8 cellular contexts compared by ENCODE assay signal in genomic region chr22:45645526-45646414, GRCh38. TPM values are rescaled to one million over a fixed set of nuclear protein-coding genes. Genes with fewer than 3 reads are reported as not detected.
A peak's percentile ranks its signal among the peaks of the same experiment; 100 is the strongest.
DNase-seq lines count a peak whose midpoint lies in the region; ATAC-seq and TF ChIP-seq lines count a peak whose summit lies in the region.

No MANE protein-coding gene starts in this region.

- H3K27me3 ChIP-seq in Peyer's patch: no peaks in the 10 kb centered on the region

- DNase-seq in COLO829 (ENCODE audit: low spot score): peak; percentile 69
- peak; percentile 60 to 88 (median 84) for DNase-seq in Peyer's patch
- DNase-seq in activated T-cell treated with anti-CD3 and anti-CD28 coated beads, Interleukin-2, amount 50 U/mL, for 72 hours: peak; percentile 81 to 88
- peak; percentile 37 for DNase-seq in fibroblast of peridontal ligament (ENCODE audit: extremely low read depth)
- peak; percentile 88 for DNase-seq in nephron progenitor cell
- peak; percentile 77 to 85 for DNase-seq in stimulated activated naive CD8-positive, alpha-beta T cell treated with anti-CD3 and anti-CD28 coated beads, Interleukin-15, amount 100 ng/mL, for 72 hours

- TF ChIP-seq CTCF in Peyer's patch (IDR thresholded peaks at IDR 0.05) (peak; percentile 87 to 94 (median 92)), nephron progenitor cell (IDR thresholded peaks at IDR 0.05) (peak; percentile 87)

- H3K36me3 Mint-ChIP-seq in activated T-cell treated with anti-CD3 and anti-CD28 coated beads, Interleukin-2, amount 50 U/mL, for 72 hours (ENCODE audit: insufficient read depth in 2 of 2): no peaks in the 10 kb centered on the region
- no peaks in the 10 kb centered on the region for H3K36me3 Mint-ChIP-seq in nephron progenitor cell (ENCODE audit: low read depth)

- ATAC-seq in HG03039 (IDR thresholded peaks at IDR 0.05; ENCODE audit: unreplicated experiment) (peak; percentile 64), HG02571 (IDR thresholded peaks at IDR 0.05; ENCODE audit: unreplicated experiment) (no peak)
- ATAC-seq in activated T-cell treated with anti-CD3 and anti-CD28 coated beads, Interleukin-2, amount 50 U/mL, for 72 hours (replicated peaks in 1 of 2): peak; percentile 95 to 97
- ATAC-seq in stimulated activated naive CD8-positive, alpha-beta T cell treated with anti-CD3 and anti-CD28 coated beads, Interleukin-15, amount 100 ng/mL, for 72 hours: peak; percentile 95

- H3K27me3 Mint-ChIP-seq in activated T-cell treated with anti-CD3 and anti-CD28 coated beads, Interleukin-2, amount 50 U/mL, for 72 hours (ENCODE audit: low read depth): peaks cover 34% of the 10 kb centered on the region
- peaks cover 91% of the 10 kb centered on the region for H3K27me3 Mint-ChIP-seq in nephron progenitor cell (ENCODE audit: low read depth, poor library complexity)
- H3K27me3 Mint-ChIP-seq in stimulated activated naive CD8-positive, alpha-beta T cell treated with anti-CD3 and anti-CD28 coated beads, Interleukin-15, amount 100 ng/mL, for 72 hours: peaks cover 46% of the 10 kb centered on the region

- peaks cover 0 to 8% (median 7%) of the 10 kb centered on the region in 4 donors for H3K4me1 ChIP-seq in Peyer's patch

- H3K27ac Mint-ChIP-seq in activated T-cell treated with anti-CD3 and anti-CD28 coated beads, Interleukin-2, amount 50 U/mL, for 72 hours: no peak overlapping the region
- H3K27ac Mint-ChIP-seq in nephron progenitor cell: no peak overlapping the region
- H3K27ac Mint-ChIP-seq in stimulated activated naive CD8-positive, alpha-beta T cell treated with anti-CD3 and anti-CD28 coated beads, Interleukin-15, amount 100 ng/mL, for 72 hours: peak overlapping the region in 1 of 2 donors; percentile 22

- no peaks in the 10 kb centered on the region for H3K36me3 ChIP-seq in Peyer's patch

- H3K4me3 Mint-ChIP-seq in activated T-cell treated with anti-CD3 and anti-CD28 coated beads, Interleukin-2, amount 50 U/mL, for 72 hours: peak overlapping the region; percentile 7 to 34
- H3K4me3 Mint-ChIP-seq in nephron progenitor cell: peak overlapping the region; percentile 46
- peak overlapping the region; percentile 61 to 62 for H3K4me3 Mint-ChIP-seq in stimulated activated naive CD8-positive, alpha-beta T cell treated with anti-CD3 and anti-CD28 coated beads, Interleukin-15, amount 100 ng/mL, for 72 hours

- H3K9me3 ChIP-seq in Peyer's patch: no peaks in the 10 kb centered on the region

- H3K4me3 ChIP-seq in Peyer's patch: peak overlapping the region in 2 of 4 donors; percentile 22 to 37

- no peak overlapping the region for H3K27ac ChIP-seq in Peyer's patch

- peaks cover 17% of the 10 kb centered on the region for H3K4me1 Mint-ChIP-seq in activated T-cell treated with anti-CD3 and anti-CD28 coated beads, Interleukin-2, amount 50 U/mL, for 72 hours (ENCODE audit: low read depth)
- peaks cover 5% of the 10 kb centered on the region for H3K4me1 Mint-ChIP-seq in nephron progenitor cell
- H3K4me1 Mint-ChIP-seq in stimulated activated naive CD8-positive, alpha-beta T cell treated with anti-CD3 and anti-CD28 coated beads, Interleukin-15, amount 100 ng/mL, for 72 hours: peaks cover 35% of the 10 kb centered on the region

- no peak for TF ChIP-seq POLR2A in Peyer's patch (IDR thresholded peaks at IDR 0.05)

- H3K9me3 Mint-ChIP-seq in activated T-cell treated with anti-CD3 and anti-CD28 coated beads, Interleukin-2, amount 50 U/mL, for 72 hours: no peaks in the 10 kb centered on the region
- H3K9me3 Mint-ChIP-seq in nephron progenitor cell: peaks cover 5% of the 10 kb centered on the region
- H3K9me3 Mint-ChIP-seq in stimulated activated naive CD8-positive, alpha-beta T cell treated with anti-CD3 and anti-CD28 coated beads, Interleukin-15, amount 100 ng/mL, for 72 hours: no peaks in the 10 kb centered on the region

RNA-seq across cellular contexts. Expression of gene ATXN10, which starts 25.9 kb away (rescaled TPM):
- 100 to 1,000 TPM in 1 of 4 donors, 10 to 100 TPM in 3; 28.4 to 184 (median 66.3) TPM for total RNA-seq in Peyer's patch
- total RNA-seq in activated T-cell treated with anti-CD3 and anti-CD28 coated beads, Interleukin-2, amount 50 U/mL, for 72 hours: 10 to 100 TPM; 88.7 to 93.9 TPM

Comparison
In these comparisons a context has a peak if more than half of its experiments do, and no peak if none do; other contexts are left out.
1. DNase-seq: peak in every context shown above with its lines; median percentile 88 in nephron progenitor cell; 84 in activated T-cell treated with anti-CD3 and anti-CD28 coated beads, Interleukin-2, amount 50 U/mL, for 72 hours; 84 in Peyer's patch; 81 in stimulated activated naive CD8-positive, alpha-beta T cell treated with anti-CD3 and anti-CD28 coated beads, Interleukin-15, amount 100 ng/mL, for 72 hours; 69 in COLO829; 37 in fibroblast of peridontal ligament.